In genomic region chr17:78314683-78315354, GRCh38 we compare ENCODE assay signal across 7 cellular contexts. TPM values are rescaled to one million over a fixed set of nuclear protein-coding genes. Genes with fewer than 3 reads are reported as not detected.
DNase-seq lines count a peak whose midpoint lies in the region; ATAC-seq and TF ChIP-seq lines count a peak whose summit lies in the region.

No MANE protein-coding gene starts in this region.

- H3K27ac ChIP-seq in HUES48 (ENCODE audit: low read depth, low read length) (peak overlapping the region; percentile 93), hepatocyte (peak overlapping the region; percentile 98)

- peak overlapping the region; percentile 92 for H3K4me2 ChIP-seq in hepatocyte

- H3K4me3 ChIP-seq in HUES48 (ENCODE audit: low read depth, low read length) (peak overlapping the region; percentile 73; the same call in 1 of the 2 replicates), hepatocyte (no peak overlapping the region)

- H3K36me3 ChIP-seq in HUES48 (ENCODE audit: control insufficient read depth, insufficient read depth, low read length), result no peaks in the 10 kb centered on the region
- no peaks in the 10 kb centered on the region for H3K36me3 ChIP-seq in hepatocyte (replicated peaks; ENCODE audit: insufficient read depth, low read depth)

- H3K36me3 Mint-ChIP-seq in activated CD4-positive, alpha-beta memory T cell treated with anti-CD3 and anti-CD28 coated beads, Interleukin-2, amount 10 ng/mL, durations not matched to agents 7 days and 5 days (ENCODE audit: low read depth), result no peaks in the 10 kb centered on the region
- H3K36me3 Mint-ChIP-seq in stimulated activated naive B cell treated with anti-CD40 and anti-IgM and Interleukin-4, amounts not matched to agents 10 μg/mL and 1 μg/mL and 100 μg/mL, for 72 hours, result no peaks in the 10 kb centered on the region

- peaks cover 34% of the 10 kb centered on the region for H3K4me1 ChIP-seq in HUES48 (ENCODE audit: control insufficient read depth, insufficient read depth, low read length)
- peaks cover 36% of the 10 kb centered on the region for H3K4me1 ChIP-seq in hepatocyte (ENCODE audit: insufficient read depth)

- H3K4me3 Mint-ChIP-seq in activated CD4-positive, alpha-beta memory T cell treated with anti-CD3 and anti-CD28 coated beads, Interleukin-2, amount 10 ng/mL, durations not matched to agents 7 days and 5 days, result peak overlapping the region; percentile 44
- peak overlapping the region; percentile 52 to 71 for H3K4me3 Mint-ChIP-seq in stimulated activated naive B cell treated with anti-CD40 and anti-IgM and Interleukin-4, amounts not matched to agents 10 μg/mL and 1 μg/mL and 100 μg/mL, for 72 hours

- CTCF ChIA-PET in activated CD4-positive, alpha-beta memory T cell treated with anti-CD3 and anti-CD28 coated beads, Interleukin-2, amount 10 ng/mL, durations not matched to agents 7 days and 5 days (lab: Charles Lee), result interaction anchor here (0.8 to 1.4 kb wide), 6 partner anchors 11 to 46 kb away, joined by 3 to 4 read pairs (median 3); no protein-coding TSS in a partner anchor

- WGBS in hepatocyte (ENCODE audit: low lambda C conversion rate, missing lambda C conversion rate), result 78% methylated on average over 12 of the region's 12 CpGs

- H2AFZ ChIP-seq in hepatocyte, result no peak overlapping the region

- H3K9me3 Mint-ChIP-seq in activated CD4-positive, alpha-beta memory T cell treated with anti-CD3 and anti-CD28 coated beads, Interleukin-2, amount 10 ng/mL, durations not matched to agents 7 days and 5 days, result no peaks in the 10 kb centered on the region
- no peaks in the 10 kb centered on the region for H3K9me3 Mint-ChIP-seq in stimulated activated naive B cell treated with anti-CD40 and anti-IgM and Interleukin-4, amounts not matched to agents 10 μg/mL and 1 μg/mL and 100 μg/mL, for 72 hours

- peak overlapping the region; percentile 47 for H3K27ac Mint-ChIP-seq in activated CD4-positive, alpha-beta memory T cell treated with anti-CD3 and anti-CD28 coated beads, Interleukin-2, amount 10 ng/mL, durations not matched to agents 7 days and 5 days
- H3K27ac Mint-ChIP-seq in stimulated activated naive B cell treated with anti-CD40 and anti-IgM and Interleukin-4, amounts not matched to agents 10 μg/mL and 1 μg/mL and 100 μg/mL, for 72 hours, result peak overlapping the region; percentile 21

- H3K4me1 Mint-ChIP-seq in activated CD4-positive, alpha-beta memory T cell treated with anti-CD3 and anti-CD28 coated beads, Interleukin-2, amount 10 ng/mL, durations not matched to agents 7 days and 5 days, result peaks cover 46% of the 10 kb centered on the region
- peaks cover 35 to 45% of the 10 kb centered on the region in 2 donors for H3K4me1 Mint-ChIP-seq in stimulated activated naive B cell treated with anti-CD40 and anti-IgM and Interleukin-4, amounts not matched to agents 10 μg/mL and 1 μg/mL and 100 μg/mL, for 72 hours

- POLR2A ChIA-PET in activated CD4-positive, alpha-beta memory T cell treated with anti-CD3 and anti-CD28 coated beads, Interleukin-2, amount 10 ng/mL, durations not matched to agents 7 days and 5 days (lab: Charles Lee), result interaction anchor here (0.7 to 7.7 kb wide), 6 partner anchors 21 to 73 kb away, joined by 3 to 68 read pairs (median 7); partner anchors contain the start of gene SOCS3

- no peaks in the 10 kb centered on the region for H3K9me3 ChIP-seq in HUES48 (ENCODE audit: control insufficient read depth, insufficient read depth, low read length)
- H3K9me3 ChIP-seq in hepatocyte (ENCODE audit: low read depth), result no peaks in the 10 kb centered on the region

- 0 out of 2 replicates have a peak overlapping the region, but pooled peaks have one; percentile 63 for H3K9ac ChIP-seq in HUES48 (ENCODE audit: low read depth, low read length)

- H3K27me3 ChIP-seq in HUES48 (ENCODE audit: control insufficient read depth, insufficient read depth, low read length) (peaks cover 5% of the 10 kb centered on the region), hepatocyte (no peaks in the 10 kb centered on the region)

- no peak for DNase-seq in activated CD4-positive, alpha-beta memory T cell treated with anti-CD3 and anti-CD28 coated beads, Interleukin-2, amount 10 ng/mL, durations not matched to agents 7 days and 5 days
- DNase-seq in hepatocyte (ENCODE audit: low spot score) (no peak), NCI-H510A treated with DMSO at 0.1 percent for 48 hours (lab: John Stamatoyannopoulos, UW) (no peak), AG08395 (ENCODE audit: low spot score) (no peak)
- DNase-seq in stimulated activated naive B cell treated with anti-CD40 and anti-IgM and Interleukin-4, amounts not matched to agents 10 μg/mL and 1 μg/mL and 100 μg/mL, for 72 hours, result no peak
- DNase-seq in stimulated activated CD4-positive, alpha-beta T cell treated with anti-CD3 and anti-CD28 coated beads, Interleukin-4, amount 100 ng/mL, for 4 hours, result no peak

- no peaks in the 10 kb centered on the region for H4K20me1 ChIP-seq in hepatocyte (ENCODE audit: insufficient read depth, poor library complexity, severe bottlenecking)

- no peaks in the 10 kb centered on the region for H3K9me2 ChIP-seq in hepatocyte (replicated peaks; ENCODE audit: insufficient read depth)

- TF ChIP-seq CTCF in hepatocyte (IDR thresholded peaks at IDR 0.05; ENCODE audit: poor library complexity), result no peak

- ATAC-seq in stimulated activated naive B cell treated with anti-CD40 and anti-IgM and Interleukin-4, amounts not matched to agents 10 μg/mL and 1 μg/mL and 100 μg/mL, for 72 hours (replicated peaks), result no peak

- no peaks in the 10 kb centered on the region for H3K79me2 ChIP-seq in hepatocyte

- peaks cover 27% of the 10 kb centered on the region for H3K27me3 Mint-ChIP-seq in activated CD4-positive, alpha-beta memory T cell treated with anti-CD3 and anti-CD28 coated beads, Interleukin-2, amount 10 ng/mL, durations not matched to agents 7 days and 5 days
- H3K27me3 Mint-ChIP-seq in stimulated activated naive B cell treated with anti-CD40 and anti-IgM and Interleukin-4, amounts not matched to agents 10 μg/mL and 1 μg/mL and 100 μg/mL, for 72 hours, result peaks cover 17% of the 10 kb centered on the region in 2 donors

RNA-seq across cellular contexts. Expression of gene SOCS3, which starts 45.1 kb away (rescaled TPM):
- 10 to 100 TPM; 68.7 to 69.8 TPM for total RNA-seq in activated CD4-positive, alpha-beta memory T cell treated with anti-CD3 and anti-CD28 coated beads, Interleukin-2, amount 10 ng/mL, durations not matched to agents 7 days and 5 days
- 130 and 172 TPM in 2 replicates for total RNA-seq in hepatocyte
- 181 and 246 TPM in 2 replicates for polyA plus RNA-seq in hepatocyte
